Comparison of ENCODE assay signal across 17 cellular contexts in the genomic region with DNA sequence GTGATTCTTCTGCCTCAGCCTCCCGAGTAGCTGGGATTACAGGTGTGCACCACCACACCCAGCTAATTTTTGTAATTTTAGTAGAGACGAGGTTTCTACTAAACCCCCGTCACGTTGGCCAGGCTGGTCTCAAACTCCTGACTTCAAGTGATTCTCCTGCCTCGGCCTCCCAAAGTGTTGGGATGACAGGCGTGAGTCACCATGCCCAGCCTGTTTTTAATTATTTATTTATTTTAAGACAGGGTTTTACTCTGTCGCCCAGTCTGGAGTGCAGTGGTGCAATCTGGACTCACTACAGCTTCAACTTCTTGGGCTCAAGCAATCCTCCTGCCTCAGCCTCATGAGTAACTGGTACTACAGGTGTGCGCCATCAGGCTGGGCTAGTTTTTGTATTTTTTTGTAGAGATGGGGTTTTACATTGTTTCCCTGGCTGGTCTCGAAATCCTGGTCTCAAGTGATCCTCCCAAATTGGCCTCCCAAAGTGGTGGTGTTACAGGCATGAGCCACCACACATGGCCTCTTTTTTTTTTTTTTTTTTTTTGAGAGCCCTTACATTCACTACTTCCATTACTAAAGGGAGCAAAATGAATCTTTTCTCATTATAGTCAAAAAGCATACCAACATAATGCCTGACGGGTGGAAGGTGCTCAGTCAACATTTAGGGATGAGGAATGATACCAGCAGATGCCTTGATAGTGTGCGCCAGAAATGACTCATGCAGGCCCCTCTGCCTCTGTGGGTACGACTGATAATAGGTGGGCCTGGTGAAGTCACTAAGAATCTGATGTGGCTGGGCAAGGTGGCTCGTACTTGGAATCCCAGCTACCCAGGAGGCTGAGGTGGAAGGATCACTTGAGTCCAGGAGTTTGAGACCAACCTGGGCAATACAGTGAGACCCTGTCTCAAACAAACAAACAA. TPM values are rescaled to one million over a fixed set of nuclear protein-coding genes. Genes with fewer than 3 reads are reported as not detected.
DNase-seq lines count a peak whose midpoint lies in the region; TF ChIP-seq lines count a peak whose summit lies in the region.
"Had no signal": no experiment of that assay in that cellular context is flagged by ENCODE, and none has a peak within 500 bp of the region (broad histone marks: within the 10 kb centered on the region; RNA-seq: fewer than 3 reads in every experiment).

No MANE protein-coding gene starts in this region.

- CTCF ChIA-PET in OCI-LY7 (lab: Charles Lee; ENCODE audit: unreplicated experiment), result interaction anchor here (1.0 to 2.1 kb wide), 3 partner anchors 18 to 37 kb away, joined by 3 to 16 read pairs (median 7); partner anchors contain the start of genes RALGAPB and SNHG17

- peaks cover 10% of the 10 kb centered on the region for H3K4me1 Mint-ChIP-seq in activated T-helper 2 cell treated with anti-CD3 and anti-CD28 coated beads, Interferon-gamma antibody, Interleukin-2, Interleukin-4, amounts not matched to agents 10 μg/mL and 5 μg/mL and 100 μg/mL, durations not matched to agents 14 hours and 24 hours and 36 hours (ENCODE audit: low read depth)
- H3K4me1 Mint-ChIP-seq: CD14-positive monocyte had no signal

- no peak overlapping the region for H3K4me3 Mint-ChIP-seq in activated T-helper 2 cell treated with anti-CD3 and anti-CD28 coated beads, Interferon-gamma antibody, Interleukin-2, Interleukin-4, amounts not matched to agents 10 μg/mL and 5 μg/mL and 100 μg/mL, durations not matched to agents 14 hours and 24 hours and 36 hours (ENCODE audit: low read depth)
- H3K4me3 Mint-ChIP-seq: CD14-positive monocyte, HFFc6 had no signal

- H3K27ac ChIP-seq in OCI-LY7 (ENCODE audit: low read depth, low read length, poor library complexity, severe bottlenecking) (peak overlapping the region; percentile 83), epithelial cell of prostate (peak overlapping the region; percentile 61)
- H3K27ac ChIP-seq: 22Rv1 had no signal

- H3K27ac Mint-ChIP-seq in activated T-helper 2 cell treated with anti-CD3 and anti-CD28 coated beads, Interferon-gamma antibody, Interleukin-2, Interleukin-4, amounts not matched to agents 10 μg/mL and 5 μg/mL and 100 μg/mL, durations not matched to agents 14 hours and 24 hours and 36 hours, result no peak overlapping the region
- H3K27ac Mint-ChIP-seq: CD14-positive monocyte, HFFc6 had no signal

- H2AFZ ChIP-seq in OCI-LY7 (ENCODE audit: low read length), result no peak overlapping the region

- DNase-seq in activated effector memory CD4-positive, alpha-beta T cell treated with anti-CD3 and anti-CD28 coated beads, Interleukin-2, amount 50 U/mL, for 16 hours, result peak; percentile 28
- DNase-seq in activated effector memory CD4-positive, alpha-beta T cell treated with Interleukin-2 at 50 U/mL for 16 hours, result no peak
- DNase-seq in OCI-LY7 (ENCODE audit: low spot score) (no peak), epithelial cell of prostate (ENCODE audit: low read depth, low spot score) (no peak), nucleus accumbens (lab: John Stamatoyannopoulos, UW) (no peak), MG63 (no peak)
- peak; percentile 19 for DNase-seq in stimulated activated CD8-positive, alpha-beta memory T cell treated with anti-CD3 and anti-CD28 coated beads, Interleukin-4, amount 100 ng/mL, for 48 hours
- DNase-seq in activated T-helper 2 cell treated with anti-CD3 and anti-CD28 coated beads, Interferon-gamma antibody, Interleukin-2, Interleukin-4, amounts not matched to agents 10 μg/mL and 5 μg/mL and 100 μg/mL, durations not matched to agents 14 hours and 24 hours and 36 hours (ENCODE audit: low spot score), result no peak
- DNase-seq: Calu3, DMS 273 treated with DMSO at 0.1 percent for 48 hours, DMS79, EL, GDM1, HFFc6 had no signal

- H3K9me3 ChIP-seq in OCI-LY7 (ENCODE audit: low read length) (no peaks in the 10 kb centered on the region), MG63 (no peaks in the 10 kb centered on the region)
- H3K9me3 ChIP-seq: HAP-1 had no signal

- H3K79me2 ChIP-seq in OCI-LY7 (ENCODE audit: insufficient read depth, low read depth, low read length), result no peaks in the 10 kb centered on the region

- TF ChIP-seq CTCF in OCI-LY7 (conservative IDR thresholded peaks at IDR 0.05; ENCODE audit: low read length), result no peak

- H3K4me1 ChIP-seq in OCI-LY7 (ENCODE audit: insufficient read depth, low read length, poor library complexity, severe bottlenecking), result peaks cover 30% of the 10 kb centered on the region
- H3K4me1 ChIP-seq: HAP-1 had no signal

- H3K27me3 ChIP-seq in MG63, result no peaks in the 10 kb centered on the region

- H3K9me2 ChIP-seq in OCI-LY7 (ENCODE audit: insufficient read depth, low read length), result no peaks in the 10 kb centered on the region

- H3K27me3 Mint-ChIP-seq in activated T-helper 2 cell treated with anti-CD3 and anti-CD28 coated beads, Interferon-gamma antibody, Interleukin-2, Interleukin-4, amounts not matched to agents 10 μg/mL and 5 μg/mL and 100 μg/mL, durations not matched to agents 14 hours and 24 hours and 36 hours (ENCODE audit: low read depth), result peaks cover 7% of the 10 kb centered on the region

- H3K4me3 ChIP-seq in OCI-LY7 (ENCODE audit: low read depth, low read length, poor library complexity, severe bottlenecking) (no peak overlapping the region), MG63 (no peak overlapping the region)
- H3K4me3 ChIP-seq: HAP-1 had no signal

- no peak overlapping the region for H3K4me2 ChIP-seq in OCI-LY7 (ENCODE audit: low read length)

- H3K36me3 ChIP-seq in OCI-LY7 (ENCODE audit: insufficient read depth, low read length) (peaks cover 17% of the 10 kb centered on the region), MG63 (peaks cover 13% of the 10 kb centered on the region)

- no peaks in the 10 kb centered on the region for H4K20me1 ChIP-seq in OCI-LY7 (ENCODE audit: insufficient read depth, low read length)

- H3K36me3 Mint-ChIP-seq in activated T-helper 2 cell treated with anti-CD3 and anti-CD28 coated beads, Interferon-gamma antibody, Interleukin-2, Interleukin-4, amounts not matched to agents 10 μg/mL and 5 μg/mL and 100 μg/mL, durations not matched to agents 14 hours and 24 hours and 36 hours (ENCODE audit: low read depth), result peaks cover 18% of the 10 kb centered on the region

- POLR2A ChIA-PET in OCI-LY7 (lab: Charles Lee), result interaction anchor here (0.8 to 1.8 kb wide), 7 partner anchors 10 to 105 kb away, joined by 3 to 10 read pairs (median 4); partner anchors contain the start of gene RALGAPB

- intact Hi-C loops in OCI-LY7 (cut with micrococcal nuclease; ENCODE audit: unreplicated experiment), result no loop called here
- intact Hi-C loops in activated T-helper 2 cell treated with anti-CD3 and anti-CD28 coated beads, Interferon-gamma antibody, Interleukin-2, Interleukin-4, amounts not matched to agents 10 μg/mL and 5 μg/mL and 100 μg/mL, durations not matched to agents 14 hours and 24 hours and 36 hours (cut with micrococcal nuclease), result no loop called here

- H3K9me3 Mint-ChIP-seq in activated T-helper 2 cell treated with anti-CD3 and anti-CD28 coated beads, Interferon-gamma antibody, Interleukin-2, Interleukin-4, amounts not matched to agents 10 μg/mL and 5 μg/mL and 100 μg/mL, durations not matched to agents 14 hours and 24 hours and 36 hours, result no peaks in the 10 kb centered on the region
- H3K9me3 Mint-ChIP-seq: CD14-positive monocyte, HFFc6 had no signal

- BruUV-seq in OCI-LY7 (replicated peaks; lab: Mats Ljungman, UMichigan), result no TSS peak

RNA-seq across cellular contexts. Expression of gene RALGAPB, which starts 17.8 kb away (rescaled TPM):
- 19.0 and 20.9 TPM in 2 replicates for total RNA-seq in OCI-LY7 (2014; rRNA removed; shearing (Covaris generic))
- 40.0 and 42.9 TPM in 2 replicates for total RNA-seq in OCI-LY7 (2022)
- 30.0 and 33.1 TPM in 2 replicates for total RNA-seq in activated T-helper 2 cell treated with anti-CD3 and anti-CD28 coated beads, Interferon-gamma antibody, Interleukin-2, Interleukin-4, amounts not matched to agents 10 μg/mL and 5 μg/mL and 100 μg/mL, durations not matched to agents 14 hours and 24 hours and 36 hours
- 6.2 and 13.2 TPM in 2 replicates for total RNA-seq in MG63 (2014; rRNA removed; shearing (Covaris generic); ENCODE audit: low replicate concordance)

RNA-seq across cellular contexts. Expression of gene SNHG17, which starts 19.7 kb away (rescaled TPM):
- 30.0 and 49.1 TPM in 2 replicates for total RNA-seq in OCI-LY7 (2014; rRNA removed; shearing (Covaris generic))
- 96.3 and 111 TPM in 2 replicates for total RNA-seq in OCI-LY7 (2022)
- total RNA-seq in activated T-helper 2 cell treated with anti-CD3 and anti-CD28 coated beads, Interferon-gamma antibody, Interleukin-2, Interleukin-4, amounts not matched to agents 10 μg/mL and 5 μg/mL and 100 μg/mL, durations not matched to agents 14 hours and 24 hours and 36 hours, result 78.7 and 83.7 TPM in 2 replicates
- 9.5 and 38.6 TPM in 2 replicates for total RNA-seq in MG63 (2014; rRNA removed; shearing (Covaris generic); ENCODE audit: low replicate concordance)

Comparison
In these comparisons a context has a peak if more than half of its experiments do, and no peak if none do; other contexts are left out.
1. DNase-seq: peak in activated effector memory CD4-positive, alpha-beta T cell treated with anti-CD3 and anti-CD28 coated beads, Interleukin-2, amount 50 U/mL, for 16 hours (single experiment) and stimulated activated CD8-positive, alpha-beta memory T cell treated with anti-CD3 and anti-CD28 coated beads, Interleukin-4, amount 100 ng/mL, for 48 hours (single experiment); none in activated effector memory CD4-positive, alpha-beta T cell treated with Interleukin-2 at 50 U/mL for 16 hours (single experiment), OCI-LY7 (single experiment), epithelial cell of prostate (single experiment), nucleus accumbens (0 of 56), activated T-helper 2 cell treated with anti-CD3 and anti-CD28 coated beads, Interferon-gamma antibody, Interleukin-2, Interleukin-4, amounts not matched to agents 10 μg/mL and 5 μg/mL and 100 μg/mL, durations not matched to agents 14 hours and 24 hours and 36 hours (single experiment) and MG63 (single experiment).